In the genomic region with DNA sequence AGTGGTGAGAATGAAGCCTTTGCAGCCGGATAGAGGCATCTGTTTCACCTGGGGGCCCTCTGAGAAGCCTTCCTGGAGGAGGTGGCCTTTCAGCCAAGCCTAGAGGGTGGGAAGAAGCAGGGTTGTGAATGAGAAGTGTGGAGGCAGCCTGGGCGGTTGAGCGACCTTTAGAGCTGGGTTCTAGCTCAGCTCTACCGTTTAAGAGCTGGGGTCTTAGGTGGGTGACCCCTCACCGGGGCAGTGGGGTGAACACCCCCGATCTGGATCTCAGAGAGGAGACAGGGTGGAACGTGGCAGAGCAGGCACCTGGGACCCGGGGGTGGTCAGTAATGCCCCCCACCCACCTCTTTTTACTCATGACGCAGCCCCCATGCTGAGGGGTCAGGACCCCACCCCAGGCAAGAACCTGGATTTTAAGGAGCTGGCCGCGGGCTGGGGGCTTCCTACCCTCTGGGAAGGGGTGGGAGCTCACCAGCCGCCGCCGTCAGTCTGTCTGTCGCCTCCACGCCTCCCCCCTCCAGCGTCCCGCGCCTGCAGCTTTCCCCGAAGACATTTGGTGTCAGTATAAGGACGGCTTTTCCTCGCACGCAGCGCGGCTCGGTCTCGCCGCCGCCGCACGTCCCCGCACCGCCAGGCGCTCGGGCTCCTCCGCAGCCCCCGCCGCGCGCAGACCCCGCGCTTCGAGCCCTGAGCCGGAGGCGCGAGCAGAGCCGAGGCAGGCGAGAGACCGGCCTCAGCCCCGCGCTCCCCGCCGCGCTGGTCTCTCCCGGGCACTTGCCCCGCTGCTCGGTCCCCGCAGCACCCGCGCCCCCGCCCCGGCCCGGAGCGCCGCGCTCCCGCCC, we compare ENCODE assay signal across 9 cellular contexts. TPM values are rescaled to one million over a fixed set of nuclear protein-coding genes. Genes with fewer than 3 reads are reported as not detected.
DNase-seq lines count a peak whose midpoint lies in the region; ATAC-seq, FAIRE-seq and TF ChIP-seq lines count a peak whose summit lies in the region.
"Had no signal": no experiment of that assay in that cellular context is flagged by ENCODE, and none has a peak within 500 bp of the region (broad histone marks: within the 10 kb centered on the region; RNA-seq: fewer than 3 reads in every experiment).

No MANE protein-coding gene starts in this region.

- no peaks in the 10 kb centered on the region for H3K79me2 ChIP-seq in keratinocyte (ENCODE audit: control insufficient read depth, insufficient read depth, low read length)

- no peaks in the 10 kb centered on the region for H3K9me1 ChIP-seq in keratinocyte (ENCODE audit: control insufficient read depth, extremely low read depth, insufficient read depth, low read length)

- peak overlapping the region; percentile 1 for H3K4me2 ChIP-seq in keratinocyte (ENCODE audit: control insufficient read depth, extremely low read depth, insufficient read depth, low read depth, low read length)

- H3K27me3 ChIP-seq in keratinocyte (ENCODE audit: control insufficient read depth, extremely low read depth, insufficient read depth, low read length): peaks cover 67% of the 10 kb centered on the region
- H3K27me3 ChIP-seq: ovary had no signal

- no peaks in the 10 kb centered on the region for H3K36me3 ChIP-seq in keratinocyte (ENCODE audit: control insufficient read depth in 2 of 2, extremely low read depth in 1 of 2, insufficient read depth in 2 of 2, low read length in 2 of 2)
- H3K36me3 ChIP-seq: ovary had no signal

- TF ChIP-seq CTCF in 22Rv1 (IDR thresholded peaks at IDR 0.05) (peak; percentile 48), keratinocyte (optimal IDR thresholded peaks at IDR 0.05 in 1 of 3, IDR thresholded peaks at IDR 0.05 in 1 of 3, conservative IDR thresholded peaks at IDR 0.05 in 1 of 3; ENCODE audit: extremely low read depth in 1 of 3, insufficient read depth in 2 of 3, low read length in 3 of 3) (peak in 2 of 3 experiments; percentile 8 to 70)

- H3K27ac ChIP-seq in 22Rv1 (no peak overlapping the region), keratinocyte (ENCODE audit: control insufficient read depth, insufficient read depth, low read length) (no peak overlapping the region)
- H3K27ac ChIP-seq: ovary had no signal

- H4K20me1 ChIP-seq in keratinocyte (ENCODE audit: control insufficient read depth, extremely low read depth, insufficient read depth, low read length): no peaks in the 10 kb centered on the region

- no peak overlapping the region for H2AFZ ChIP-seq in keratinocyte (ENCODE audit: control insufficient read depth, low read length)

- no peak for FAIRE-seq in keratinocyte (lab: Jason Lieb, UNC)

- DNase-seq in NCI-H1092 (lab: John Stamatoyannopoulos, UW): peak; percentile 49
- DNase-seq in activated naive CD4-positive, alpha-beta T cell treated with Interleukin-2 at 50 U/mL for 16 hours: peak; percentile 50
- DNase-seq in keratinocyte (ENCODE audit: low read depth, low spot score): no peak
- peak; percentile 29 to 64 (median 40) for DNase-seq in stimulated activated naive CD4-positive, alpha-beta T cell (lab: John Stamatoyannopoulos, UW)
- DNase-seq in A172 (ENCODE audit: low spot score): no peak

- peaks cover 3% of the 10 kb centered on the region for H3K4me1 ChIP-seq in keratinocyte (ENCODE audit: control insufficient read depth, extremely low read depth, insufficient read depth, low read length)

- no peak overlapping the region for H3K4me3 ChIP-seq in keratinocyte (ENCODE audit: control insufficient read depth in 2 of 3, extremely low read depth in 1 of 3, insufficient read depth in 2 of 3, low read depth in 1 of 3, low read length in 3 of 3)
- H3K4me3 ChIP-seq: ovary had no signal

- H3K9ac ChIP-seq in keratinocyte (ENCODE audit: control insufficient read depth, extremely low read depth, insufficient read depth, low read length): no peak overlapping the region

- H3K9me3 ChIP-seq in keratinocyte (ENCODE audit: control insufficient read depth, low read depth, low read length): no peaks in the 10 kb centered on the region
- H3K9me3 ChIP-seq: ovary had no signal

- dilution Hi-C loops in keratinocyte (cut with MboI; ENCODE audit: extremely low pct_ligation_motif_present, low sequenced_read_pairs): no loop called here

- ATAC-seq in GM19324 (IDR thresholded peaks at IDR 0.05; ENCODE audit: low FRiP score, unreplicated experiment): no peak
- no peak for ATAC-seq in GM21390 (IDR thresholded peaks at IDR 0.05; ENCODE audit: unreplicated experiment)

RNA-seq across cellular contexts. Expression of a gene that starts 13.4 kb away (rescaled TPM):
- polyA plus RNA-seq in keratinocyte: not detected in 3 replicates
- not detected for polyA plus RNA-seq in keratinocyte (2011; ENCODE audit: low read depth)
- polyA plus RNA-seq in keratinocyte (2011; cell fraction: cytosol; rRNA removed): 0.01 TPM in 1 of 2 replicates, not detected in the other
- polyA plus RNA-seq in keratinocyte (2011; cell fraction: nucleus; rRNA removed): 0.01 TPM in 1 of 2 replicates, not detected in the other
- polyA plus RNA-seq in keratinocyte (2012; ENCODE audit: low replicate concordance): not detected in 2 replicates
- polyA minus RNA-seq in keratinocyte: 0.07 TPM in 1 of 3 replicates, not detected in the others
- polyA minus RNA-seq in keratinocyte (2011; cell fraction: cytosol; rRNA and poly(A)+ RNA removed): not detected
- not detected in 2 replicates for polyA minus RNA-seq in keratinocyte (2011; cell fraction: nucleus; rRNA and poly(A)+ RNA removed)
- total RNA-seq in A172 (2014; rRNA removed; shearing (Covaris generic)): 0.02 and 0.05 TPM in 2 replicates

RNA-seq across cellular contexts. Expression of a gene that starts 24.6 kb away (rescaled TPM):
- polyA plus RNA-seq in keratinocyte: 66.1 to 70.7 TPM (median 67.3 TPM) in 3 replicates
- 91.2 TPM for polyA plus RNA-seq in keratinocyte (2011; ENCODE audit: low read depth)
- 37.2 and 76.5 TPM in 2 replicates for polyA plus RNA-seq in keratinocyte (2011; cell fraction: cytosol; rRNA removed)
- polyA plus RNA-seq in keratinocyte (2011; cell fraction: nucleus; rRNA removed): 25.9 and 26.1 TPM in 2 replicates
- polyA plus RNA-seq in keratinocyte (2012; ENCODE audit: low replicate concordance): 52.4 and 75.3 TPM in 2 replicates
- 8.6 to 9.8 TPM (median 8.7 TPM) in 3 replicates for polyA minus RNA-seq in keratinocyte
- 36.4 TPM for polyA minus RNA-seq in keratinocyte (2011; cell fraction: cytosol; rRNA and poly(A)+ RNA removed)
- 6.0 and 6.7 TPM in 2 replicates for polyA minus RNA-seq in keratinocyte (2011; cell fraction: nucleus; rRNA and poly(A)+ RNA removed)
- 81.4 and 87.3 TPM in 2 replicates for total RNA-seq in A172 (2014; rRNA removed; shearing (Covaris generic))

RNA-seq across cellular contexts. Expression of a gene that starts 36.8 kb away (rescaled TPM):
- 590 to 629 TPM (median 597 TPM) in 3 replicates for polyA plus RNA-seq in keratinocyte
- polyA plus RNA-seq in keratinocyte (2011; ENCODE audit: low read depth): 405 TPM
- polyA plus RNA-seq in keratinocyte (2011; cell fraction: cytosol; rRNA removed): 667 and 669 TPM in 2 replicates
- polyA plus RNA-seq in keratinocyte (2011; cell fraction: nucleus; rRNA removed): 723 and 754 TPM in 2 replicates
- polyA plus RNA-seq in keratinocyte (2012; ENCODE audit: low replicate concordance): 334 and 628 TPM in 2 replicates
- polyA minus RNA-seq in keratinocyte: 96.8 to 185 TPM (median 173 TPM) in 3 replicates
- polyA minus RNA-seq in keratinocyte (2011; cell fraction: cytosol; rRNA and poly(A)+ RNA removed): 150 TPM
- polyA minus RNA-seq in keratinocyte (2011; cell fraction: nucleus; rRNA and poly(A)+ RNA removed): 73.9 and 83.2 TPM in 2 replicates
- total RNA-seq in A172 (2014; rRNA removed; shearing (Covaris generic)): 90.9 and 114 TPM in 2 replicates

RNA-seq across cellular contexts. Expression of a gene that starts 55.1 kb away (rescaled TPM):
- 13.8 to 27.6 TPM (median 18.4 TPM) in 3 replicates for polyA plus RNA-seq in keratinocyte
- 6.3 TPM for polyA plus RNA-seq in keratinocyte (2011; ENCODE audit: low read depth)
- polyA plus RNA-seq in keratinocyte (2011; cell fraction: cytosol; rRNA removed): 22.8 and 24.0 TPM in 2 replicates
- polyA plus RNA-seq in keratinocyte (2011; cell fraction: nucleus; rRNA removed): 23.9 and 24.4 TPM in 2 replicates
- polyA plus RNA-seq in keratinocyte (2012; ENCODE audit: low replicate concordance): 13.7 and 26.1 TPM in 2 replicates
- 22.7 to 51.9 TPM (median 30.8 TPM) in 3 replicates for polyA minus RNA-seq in keratinocyte
- 26.7 TPM for polyA minus RNA-seq in keratinocyte (2011; cell fraction: cytosol; rRNA and poly(A)+ RNA removed)
- 20.7 and 28.1 TPM in 2 replicates for polyA minus RNA-seq in keratinocyte (2011; cell fraction: nucleus; rRNA and poly(A)+ RNA removed)
- total RNA-seq in A172 (2014; rRNA removed; shearing (Covaris generic)): 14.0 and 15.8 TPM in 2 replicates

Comparison
In these comparisons a context has a peak if more than half of its experiments do, and no peak if none do; other contexts are left out.
1. DNase-seq: peak in NCI-H1092 (single experiment), activated naive CD4-positive, alpha-beta T cell treated with Interleukin-2 at 50 U/mL for 16 hours (single experiment) and stimulated activated naive CD4-positive, alpha-beta T cell (6 of 6); none in keratinocyte (single experiment) and A172 (single experiment).